Comparison of ENCODE assay signal across 1 cellular context in genomic region chr22:19723165-19723989, GRCh38.
TF ChIP-seq lines count a peak whose summit lies in the region.

Gene GP1BB, plus strand, starts transcription at chr22:19723539. Its CDS starts 31 bp downstream, at chr22:19723570.

TF ChIP-seq in HepG2, 621 proteins besides CTCF, POLR2A, EP300 and RAD21 (continued from another document and continues in another):
- TF ChIP-seq KIAA2018 (CRISPR knock-in tag; IDR thresholded peaks at IDR 0.05; ENCODE audit: borderline replicate concordance) (no peak), ZNF691 (CRISPR knock-in tag; IDR thresholded peaks at IDR 0.05; ENCODE audit: borderline replicate concordance, low read depth) (0 out of 2 replicates have a peak, but pooled peaks have one; percentile 37), TEAD2 (CRISPR knock-in tag; IDR thresholded peaks at IDR 0.05) (no peak), ZNF781 (CRISPR knock-in tag; IDR thresholded peaks at IDR 0.05; ENCODE audit: borderline replicate concordance, not compliant biosample characterization) (no peak), ZC3H4 (CRISPR knock-in tag; IDR thresholded peaks at IDR 0.05; ENCODE audit: borderline replicate concordance) (no peak), TRIM22 (IDR thresholded peaks at IDR 0.05) (no peak), SAFB2 (CRISPR knock-in tag; IDR thresholded peaks at IDR 0.05; ENCODE audit: borderline replicate concordance, low read depth) (no peak), ZNF597 (CRISPR knock-in tag; IDR thresholded peaks at IDR 0.05) (no peak), RNF2 (conservative IDR thresholded peaks at IDR 0.05; ENCODE audit: low read depth) (peak; percentile 75), MYPOP (CRISPR knock-in tag; IDR thresholded peaks at IDR 0.05) (peak; percentile 85), GABPB1 (CRISPR knock-in tag; IDR thresholded peaks at IDR 0.05) (peak; percentile 56; the same call in 1 of the 2 replicates), ZNF556 (CRISPR knock-in tag; IDR thresholded peaks at IDR 0.05; ENCODE audit: borderline replicate concordance) (no peak), ZBTB7A (CRISPR knock-in tag; IDR thresholded peaks at IDR 0.05) (no peak), ASH2L (IDR thresholded peaks at IDR 0.05; ENCODE audit: insufficient read length, low read depth, low read length) (no peak), ZNF770 (CRISPR knock-in tag; IDR thresholded peaks at IDR 0.05) (0 out of 2 replicates have a peak, but pooled peaks have one; percentile 4), ZNF704 (CRISPR knock-in tag; IDR thresholded peaks at IDR 0.05; ENCODE audit: borderline replicate concordance) (peak; percentile 71; the same call in 1 of the 2 replicates), ZXDC (CRISPR knock-in tag; IDR thresholded peaks at IDR 0.05) (0 out of 2 replicates have a peak, but pooled peaks have one; percentile 43), ZNF230 (CRISPR knock-in tag; IDR thresholded peaks at IDR 0.05) (0 out of 2 replicates have a peak, but pooled peaks have one; percentile 29), ZNF281 (CRISPR knock-in tag; IDR thresholded peaks at IDR 0.05; ENCODE audit: borderline replicate concordance) (no peak), ZNF44 (CRISPR knock-in tag; IDR thresholded peaks at IDR 0.05) (no peak), KLF15 (CRISPR knock-in tag; IDR thresholded peaks at IDR 0.05; ENCODE audit: borderline replicate concordance) (no peak; the same call in 1 of the 2 replicates), ZFYVE20 (CRISPR knock-in tag; IDR thresholded peaks at IDR 0.05; ENCODE audit: borderline replicate concordance, low read depth) (0 out of 2 replicates have a peak, but pooled peaks have one; percentile 57), HOXA5 (CRISPR knock-in tag; IDR thresholded peaks at IDR 0.05) (0 out of 2 replicates have a peak, but pooled peaks have one; percentile 12), ZFP37 (CRISPR knock-in tag; IDR thresholded peaks at IDR 0.05; ENCODE audit: borderline replicate concordance) (no peak), SMARCE1 (IDR thresholded peaks at IDR 0.05; ENCODE audit: borderline replicate concordance) (no peak), ZNF7 (CRISPR knock-in tag; IDR thresholded peaks at IDR 0.05) (no peak), HIVEP1 (CRISPR knock-in tag; IDR thresholded peaks at IDR 0.05) (peak; percentile 66; the same call in 1 of the 2 replicates), SRSF9 (IDR thresholded peaks at IDR 0.05; ENCODE audit: borderline replicate concordance, insufficient read depth, low read depth, low read length, poor library complexity, severe bottlenecking) (no peak), KDM6A (CRISPR knock-in tag; IDR thresholded peaks at IDR 0.05; ENCODE audit: low read depth) (no peak), NFIC (IDR thresholded peaks at IDR 0.05; ENCODE audit: low read length) (no peak), ZNF547 (CRISPR knock-in tag; IDR thresholded peaks at IDR 0.05) (peak; percentile 47; the same call in 1 of the 2 replicates), HES4 (CRISPR knock-in tag; IDR thresholded peaks at IDR 0.05; ENCODE audit: borderline replicate concordance) (no peak), SRSF4 (IDR thresholded peaks at IDR 0.05; ENCODE audit: low read depth, low read length, poor library complexity, severe bottlenecking) (no peak), ZNF672 (CRISPR knock-in tag; IDR thresholded peaks at IDR 0.05) (no peak), DR1 (CRISPR knock-in tag; IDR thresholded peaks at IDR 0.05) (no peak), CHD4 (IDR thresholded peaks at IDR 0.05; ENCODE audit: borderline replicate concordance, low read length) (no peak), SP5 (CRISPR knock-in tag; IDR thresholded peaks at IDR 0.05; ENCODE audit: borderline replicate concordance, low read depth) (peak; percentile 79; the same call in 1 of the 2 replicates)
